21 cellular contexts compared by ENCODE assay signal in genomic region chr2:168723494-168723893, GRCh38.
"Had no signal": no experiment of that assay in that cellular context is flagged by ENCODE, and none has a peak within 500 bp of the region (broad histone marks: within the 10 kb centered on the region; RNA-seq: fewer than 3 reads in every experiment).

No MANE protein-coding gene starts in this region.

- H3K27ac Mint-ChIP-seq: neural progenitor cell, type B pancreatic cell had no signal

- H3K9me3 ChIP-seq: gastrocnemius medialis, prostate gland, spleen, testis, tibial artery had no signal

- H3K4me3 Mint-ChIP-seq: neural progenitor cell, type B pancreatic cell had no signal

- H3K4me1 ChIP-seq: neural progenitor cell, prostate gland, testis, tibial artery had no signal

- H3K9me3 Mint-ChIP-seq: naive thymus-derived CD8-positive, alpha-beta T cell; type B pancreatic cell had no signal

- H3K27ac ChIP-seq: dorsolateral prefrontal cortex, hepatocyte, neural progenitor cell, prostate gland, skin epidermis, spleen, tibial artery had no signal

- H3K4me1 Mint-ChIP-seq: neural progenitor cell had no signal

- H3K27me3 ChIP-seq: dorsolateral prefrontal cortex, gastrocnemius medialis, hepatocyte, neural progenitor cell, spleen, testis, tibial artery had no signal

- DNase-seq: central memory CD4-positive, alpha-beta T cell; dorsolateral prefrontal cortex; effector CD4-positive, alpha-beta T cell; foreskin fibroblast; gastrocnemius medialis; head of caudate nucleus; kidney; mesendoderm; naive thymus-derived CD8-positive, alpha-beta T cell; right cardiac atrium; spleen; stimulated activated CD4-positive, alpha-beta T cell treated with anti-CD3 and anti-CD28 coated beads, Interleukin-4, amount 100 ng/mL, for 4 hours; stimulated activated naive CD4-positive, alpha-beta T cell; substantia nigra; testis; tibial artery had no signal

- H3K36me3 ChIP-seq: gastrocnemius medialis, prostate gland had no signal

- H3K4me3 ChIP-seq: dorsolateral prefrontal cortex, gastrocnemius medialis, hepatocyte, neural progenitor cell, prostate gland, skin epidermis, spleen, testis, tibial artery had no signal

- ATAC-seq: naive thymus-derived CD8-positive, alpha-beta T cell had no signal
